ENCODE assay signal across 1 cellular context in genomic region chr20:5663396-5663795, GRCh38.
A peak's percentile ranks its signal among the peaks of the same experiment; 100 is the strongest.
TF ChIP-seq lines count a peak whose summit lies in the region.

No MANE protein-coding gene starts in this region.

TF ChIP-seq in HepG2, 621 proteins besides CTCF, POLR2A, EP300 and RAD21 (continued from another document):
- TF ChIP-seq, protein P1, sequence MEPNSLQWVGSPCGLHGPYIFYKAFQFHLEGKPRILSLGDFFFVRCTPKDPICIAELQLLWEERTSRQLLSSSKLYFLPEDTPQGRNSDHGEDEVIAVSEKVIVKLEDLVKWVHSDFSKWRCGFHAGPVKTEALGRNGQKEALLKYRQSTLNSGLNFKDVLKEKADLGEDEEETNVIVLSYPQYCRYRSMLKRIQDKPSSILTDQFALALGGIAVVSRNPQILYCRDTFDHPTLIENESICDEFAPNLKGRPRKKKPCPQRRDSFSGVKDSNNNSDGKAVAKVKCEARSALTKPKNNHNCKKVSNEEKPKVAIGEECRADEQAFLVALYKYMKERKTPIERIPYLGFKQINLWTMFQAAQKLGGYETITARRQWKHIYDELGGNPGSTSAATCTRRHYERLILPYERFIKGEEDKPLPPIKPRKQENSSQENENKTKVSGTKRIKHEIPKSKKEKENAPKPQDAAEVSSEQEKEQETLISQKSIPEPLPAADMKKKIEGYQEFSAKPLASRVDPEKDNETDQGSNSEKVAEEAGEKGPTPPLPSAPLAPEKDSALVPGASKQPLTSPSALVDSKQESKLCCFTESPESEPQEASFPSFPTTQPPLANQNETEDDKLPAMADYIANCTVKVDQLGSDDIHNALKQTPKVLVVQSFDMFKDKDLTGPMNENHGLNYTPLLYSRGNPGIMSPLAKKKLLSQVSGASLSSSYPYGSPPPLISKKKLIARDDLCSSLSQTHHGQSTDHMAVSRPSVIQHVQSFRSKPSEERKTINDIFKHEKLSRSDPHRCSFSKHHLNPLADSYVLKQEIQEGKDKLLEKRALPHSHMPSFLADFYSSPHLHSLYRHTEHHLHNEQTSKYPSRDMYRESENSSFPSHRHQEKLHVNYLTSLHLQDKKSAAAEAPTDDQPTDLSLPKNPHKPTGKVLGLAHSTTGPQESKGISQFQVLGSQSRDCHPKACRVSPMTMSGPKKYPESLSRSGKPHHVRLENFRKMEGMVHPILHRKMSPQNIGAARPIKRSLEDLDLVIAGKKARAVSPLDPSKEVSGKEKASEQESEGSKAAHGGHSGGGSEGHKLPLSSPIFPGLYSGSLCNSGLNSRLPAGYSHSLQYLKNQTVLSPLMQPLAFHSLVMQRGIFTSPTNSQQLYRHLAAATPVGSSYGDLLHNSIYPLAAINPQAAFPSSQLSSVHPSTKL (CRISPR knock-in tag; IDR thresholded peaks at IDR 0.05): peak; percentile 51; the same call in 1 of the 2 replicates
- no peak for TF ChIP-seq STAT5B (CRISPR knock-in tag; IDR thresholded peaks at IDR 0.05)
- TF ChIP-seq HNRNPH1 (optimal IDR thresholded peaks at IDR 0.05; ENCODE audit: low read depth, low read length): no peak
- no peak for TF ChIP-seq ZNF652 (CRISPR knock-in tag; IDR thresholded peaks at IDR 0.05; ENCODE audit: borderline replicate concordance, low read depth)
- TF ChIP-seq FOXA1 (IDR thresholded peaks at IDR 0.05): no peak
- TF ChIP-seq FOXA1 (CRISPR knock-in tag; IDR thresholded peaks at IDR 0.05): peak; percentile 55
- TF ChIP-seq, protein P2, sequence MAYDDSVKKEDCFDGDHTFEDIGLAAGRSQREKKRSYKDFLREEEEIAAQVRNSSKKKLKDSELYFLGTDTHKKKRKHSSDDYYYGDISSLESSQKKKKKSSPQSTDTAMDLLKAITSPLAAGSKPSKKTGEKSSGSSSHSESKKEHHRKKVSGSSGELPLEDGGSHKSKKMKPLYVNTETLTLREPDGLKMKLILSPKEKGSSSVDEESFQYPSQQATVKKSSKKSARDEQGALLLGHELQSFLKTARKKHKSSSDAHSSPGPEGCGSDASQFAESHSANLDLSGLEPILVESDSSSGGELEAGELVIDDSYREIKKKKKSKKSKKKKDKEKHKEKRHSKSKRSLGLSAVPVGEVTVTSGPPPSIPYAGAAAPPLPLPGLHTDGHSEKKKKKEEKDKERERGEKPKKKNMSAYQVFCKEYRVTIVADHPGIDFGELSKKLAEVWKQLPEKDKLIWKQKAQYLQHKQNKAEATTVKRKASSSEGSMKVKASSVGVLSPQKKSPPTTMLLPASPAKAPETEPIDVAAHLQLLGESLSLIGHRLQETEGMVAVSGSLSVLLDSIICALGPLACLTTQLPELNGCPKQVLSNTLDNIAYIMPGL (CRISPR knock-in tag; IDR thresholded peaks at IDR 0.05; ENCODE audit: borderline replicate concordance in 1 of 2, low read depth in 1 of 2): no peak
- no peak for TF ChIP-seq ZFYVE20 (CRISPR knock-in tag; IDR thresholded peaks at IDR 0.05; ENCODE audit: borderline replicate concordance, low read depth)
- no peak for TF ChIP-seq SMAD1 (CRISPR knock-in tag; IDR thresholded peaks at IDR 0.05; ENCODE audit: borderline replicate concordance, low read depth)
- TF ChIP-seq MLX (CRISPR knock-in tag; IDR thresholded peaks at IDR 0.05): no peak
- TF ChIP-seq TAF1 (CRISPR knock-in tag; IDR thresholded peaks at IDR 0.05): no peak
- no peak for TF ChIP-seq ZNF552 (CRISPR knock-in tag; IDR thresholded peaks at IDR 0.05; ENCODE audit: borderline replicate concordance)
- TF ChIP-seq ZNF879 (CRISPR knock-in tag; IDR thresholded peaks at IDR 0.05): no peak
- TF ChIP-seq, protein P3, sequence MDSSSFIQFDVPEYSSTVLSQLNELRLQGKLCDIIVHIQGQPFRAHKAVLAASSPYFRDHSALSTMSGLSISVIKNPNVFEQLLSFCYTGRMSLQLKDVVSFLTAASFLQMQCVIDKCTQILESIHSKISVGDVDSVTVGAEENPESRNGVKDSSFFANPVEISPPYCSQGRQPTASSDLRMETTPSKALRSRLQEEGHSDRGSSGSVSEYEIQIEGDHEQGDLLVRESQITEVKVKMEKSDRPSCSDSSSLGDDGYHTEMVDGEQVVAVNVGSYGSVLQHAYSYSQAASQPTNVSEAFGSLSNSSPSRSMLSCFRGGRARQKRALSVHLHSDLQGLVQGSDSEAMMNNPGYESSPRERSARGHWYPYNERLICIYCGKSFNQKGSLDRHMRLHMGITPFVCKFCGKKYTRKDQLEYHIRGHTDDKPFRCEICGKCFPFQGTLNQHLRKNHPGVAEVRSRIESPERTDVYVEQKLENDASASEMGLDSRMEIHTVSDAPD (CRISPR knock-in tag; IDR thresholded peaks at IDR 0.05): no peak
- TF ChIP-seq, protein P4, sequence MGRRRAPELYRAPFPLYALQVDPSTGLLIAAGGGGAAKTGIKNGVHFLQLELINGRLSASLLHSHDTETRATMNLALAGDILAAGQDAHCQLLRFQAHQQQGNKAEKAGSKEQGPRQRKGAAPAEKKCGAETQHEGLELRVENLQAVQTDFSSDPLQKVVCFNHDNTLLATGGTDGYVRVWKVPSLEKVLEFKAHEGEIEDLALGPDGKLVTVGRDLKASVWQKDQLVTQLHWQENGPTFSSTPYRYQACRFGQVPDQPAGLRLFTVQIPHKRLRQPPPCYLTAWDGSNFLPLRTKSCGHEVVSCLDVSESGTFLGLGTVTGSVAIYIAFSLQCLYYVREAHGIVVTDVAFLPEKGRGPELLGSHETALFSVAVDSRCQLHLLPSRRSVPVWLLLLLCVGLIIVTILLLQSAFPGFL (CRISPR knock-in tag; IDR thresholded peaks at IDR 0.05): no peak
- TF ChIP-seq AKAP8 (CRISPR knock-in tag; IDR thresholded peaks at IDR 0.05): no peak
- peak; percentile 72 for TF ChIP-seq FOXA3 (CRISPR knock-in tag; IDR thresholded peaks at IDR 0.05)
- no peak for TF ChIP-seq ZNF230 (CRISPR knock-in tag; IDR thresholded peaks at IDR 0.05)
- TF ChIP-seq MIER2 (CRISPR knock-in tag; IDR thresholded peaks at IDR 0.05): no peak
- TF ChIP-seq ZNF782 (CRISPR knock-in tag; IDR thresholded peaks at IDR 0.05; ENCODE audit: borderline replicate concordance): no peak
- no peak for TF ChIP-seq SIN3B (IDR thresholded peaks at IDR 0.05; ENCODE audit: low read length)
- no peak for TF ChIP-seq TCF7 (IDR thresholded peaks at IDR 0.05; ENCODE audit: low read depth)
- TF ChIP-seq, protein P5, sequence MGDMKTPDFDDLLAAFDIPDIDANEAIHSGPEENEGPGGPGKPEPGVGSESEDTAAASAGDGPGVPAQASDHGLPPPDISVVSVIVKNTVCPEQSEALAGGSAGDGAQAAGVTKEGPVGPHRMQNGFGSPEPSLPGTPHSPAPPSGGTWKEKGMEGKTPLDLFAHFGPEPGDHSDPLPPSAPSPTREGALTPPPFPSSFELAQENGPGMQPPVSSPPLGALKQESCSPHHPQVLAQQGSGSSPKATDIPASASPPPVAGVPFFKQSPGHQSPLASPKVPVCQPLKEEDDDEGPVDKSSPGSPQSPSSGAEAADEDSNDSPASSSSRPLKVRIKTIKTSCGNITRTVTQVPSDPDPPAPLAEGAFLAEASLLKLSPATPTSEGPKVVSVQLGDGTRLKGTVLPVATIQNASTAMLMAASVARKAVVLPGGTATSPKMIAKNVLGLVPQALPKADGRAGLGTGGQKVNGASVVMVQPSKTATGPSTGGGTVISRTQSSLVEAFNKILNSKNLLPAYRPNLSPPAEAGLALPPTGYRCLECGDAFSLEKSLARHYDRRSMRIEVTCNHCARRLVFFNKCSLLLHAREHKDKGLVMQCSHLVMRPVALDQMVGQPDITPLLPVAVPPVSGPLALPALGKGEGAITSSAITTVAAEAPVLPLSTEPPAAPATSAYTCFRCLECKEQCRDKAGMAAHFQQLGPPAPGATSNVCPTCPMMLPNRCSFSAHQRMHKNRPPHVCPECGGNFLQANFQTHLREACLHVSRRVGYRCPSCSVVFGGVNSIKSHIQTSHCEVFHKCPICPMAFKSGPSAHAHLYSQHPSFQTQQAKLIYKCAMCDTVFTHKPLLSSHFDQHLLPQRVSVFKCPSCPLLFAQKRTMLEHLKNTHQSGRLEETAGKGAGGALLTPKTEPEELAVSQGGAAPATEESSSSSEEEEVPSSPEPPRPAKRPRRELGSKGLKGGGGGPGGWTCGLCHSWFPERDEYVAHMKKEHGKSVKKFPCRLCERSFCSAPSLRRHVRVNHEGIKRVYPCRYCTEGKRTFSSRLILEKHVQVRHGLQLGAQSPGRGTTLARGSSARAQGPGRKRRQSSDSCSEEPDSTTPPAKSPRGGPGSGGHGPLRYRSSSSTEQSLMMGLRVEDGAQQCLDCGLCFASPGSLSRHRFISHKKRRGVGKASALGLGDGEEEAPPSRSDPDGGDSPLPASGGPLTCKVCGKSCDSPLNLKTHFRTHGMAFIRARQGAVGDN (CRISPR knock-in tag; IDR thresholded peaks at IDR 0.05): no peak
- TF ChIP-seq IRF2 (CRISPR knock-in tag; IDR thresholded peaks at IDR 0.05): no peak
- TF ChIP-seq, protein P6, sequence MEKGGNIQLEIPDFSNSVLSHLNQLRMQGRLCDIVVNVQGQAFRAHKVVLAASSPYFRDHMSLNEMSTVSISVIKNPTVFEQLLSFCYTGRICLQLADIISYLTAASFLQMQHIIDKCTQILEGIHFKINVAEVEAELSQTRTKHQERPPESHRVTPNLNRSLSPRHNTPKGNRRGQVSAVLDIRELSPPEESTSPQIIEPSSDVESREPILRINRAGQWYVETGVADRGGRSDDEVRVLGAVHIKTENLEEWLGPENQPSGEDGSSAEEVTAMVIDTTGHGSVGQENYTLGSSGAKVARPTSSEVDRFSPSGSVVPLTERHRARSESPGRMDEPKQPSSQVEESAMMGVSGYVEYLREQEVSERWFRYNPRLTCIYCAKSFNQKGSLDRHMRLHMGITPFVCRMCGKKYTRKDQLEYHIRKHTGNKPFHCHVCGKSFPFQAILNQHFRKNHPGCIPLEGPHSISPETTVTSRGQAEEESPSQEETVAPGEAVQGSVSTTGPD (CRISPR knock-in tag; IDR thresholded peaks at IDR 0.05): no peak
- no peak for TF ChIP-seq JUND (CRISPR knock-in tag; IDR thresholded peaks at IDR 0.05)
- no peak for TF ChIP-seq HOXA5 (CRISPR knock-in tag; IDR thresholded peaks at IDR 0.05)
- TF ChIP-seq SUZ12 (IDR thresholded peaks at IDR 0.05; ENCODE audit: low read depth, low read length): no peak
- no peak for TF ChIP-seq SOX13 (IDR thresholded peaks at IDR 0.05)
- TF ChIP-seq SOX13 (CRISPR knock-in tag; conservative IDR thresholded peaks at IDR 0.05 in 1 of 2, IDR thresholded peaks at IDR 0.05 in 1 of 2): peak in 1 of 2 experiments; percentile 37; a peak in 2 of 4 replicates
- no peak for TF ChIP-seq CHD2 (IDR thresholded peaks at IDR 0.05; ENCODE audit: low read depth, low read length)
- TF ChIP-seq, protein P7, sequence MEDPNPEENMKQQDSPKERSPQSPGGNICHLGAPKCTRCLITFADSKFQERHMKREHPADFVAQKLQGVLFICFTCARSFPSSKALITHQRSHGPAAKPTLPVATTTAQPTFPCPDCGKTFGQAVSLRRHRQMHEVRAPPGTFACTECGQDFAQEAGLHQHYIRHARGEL (CRISPR knock-in tag; IDR thresholded peaks at IDR 0.05): no peak
- TF ChIP-seq, protein P8, sequence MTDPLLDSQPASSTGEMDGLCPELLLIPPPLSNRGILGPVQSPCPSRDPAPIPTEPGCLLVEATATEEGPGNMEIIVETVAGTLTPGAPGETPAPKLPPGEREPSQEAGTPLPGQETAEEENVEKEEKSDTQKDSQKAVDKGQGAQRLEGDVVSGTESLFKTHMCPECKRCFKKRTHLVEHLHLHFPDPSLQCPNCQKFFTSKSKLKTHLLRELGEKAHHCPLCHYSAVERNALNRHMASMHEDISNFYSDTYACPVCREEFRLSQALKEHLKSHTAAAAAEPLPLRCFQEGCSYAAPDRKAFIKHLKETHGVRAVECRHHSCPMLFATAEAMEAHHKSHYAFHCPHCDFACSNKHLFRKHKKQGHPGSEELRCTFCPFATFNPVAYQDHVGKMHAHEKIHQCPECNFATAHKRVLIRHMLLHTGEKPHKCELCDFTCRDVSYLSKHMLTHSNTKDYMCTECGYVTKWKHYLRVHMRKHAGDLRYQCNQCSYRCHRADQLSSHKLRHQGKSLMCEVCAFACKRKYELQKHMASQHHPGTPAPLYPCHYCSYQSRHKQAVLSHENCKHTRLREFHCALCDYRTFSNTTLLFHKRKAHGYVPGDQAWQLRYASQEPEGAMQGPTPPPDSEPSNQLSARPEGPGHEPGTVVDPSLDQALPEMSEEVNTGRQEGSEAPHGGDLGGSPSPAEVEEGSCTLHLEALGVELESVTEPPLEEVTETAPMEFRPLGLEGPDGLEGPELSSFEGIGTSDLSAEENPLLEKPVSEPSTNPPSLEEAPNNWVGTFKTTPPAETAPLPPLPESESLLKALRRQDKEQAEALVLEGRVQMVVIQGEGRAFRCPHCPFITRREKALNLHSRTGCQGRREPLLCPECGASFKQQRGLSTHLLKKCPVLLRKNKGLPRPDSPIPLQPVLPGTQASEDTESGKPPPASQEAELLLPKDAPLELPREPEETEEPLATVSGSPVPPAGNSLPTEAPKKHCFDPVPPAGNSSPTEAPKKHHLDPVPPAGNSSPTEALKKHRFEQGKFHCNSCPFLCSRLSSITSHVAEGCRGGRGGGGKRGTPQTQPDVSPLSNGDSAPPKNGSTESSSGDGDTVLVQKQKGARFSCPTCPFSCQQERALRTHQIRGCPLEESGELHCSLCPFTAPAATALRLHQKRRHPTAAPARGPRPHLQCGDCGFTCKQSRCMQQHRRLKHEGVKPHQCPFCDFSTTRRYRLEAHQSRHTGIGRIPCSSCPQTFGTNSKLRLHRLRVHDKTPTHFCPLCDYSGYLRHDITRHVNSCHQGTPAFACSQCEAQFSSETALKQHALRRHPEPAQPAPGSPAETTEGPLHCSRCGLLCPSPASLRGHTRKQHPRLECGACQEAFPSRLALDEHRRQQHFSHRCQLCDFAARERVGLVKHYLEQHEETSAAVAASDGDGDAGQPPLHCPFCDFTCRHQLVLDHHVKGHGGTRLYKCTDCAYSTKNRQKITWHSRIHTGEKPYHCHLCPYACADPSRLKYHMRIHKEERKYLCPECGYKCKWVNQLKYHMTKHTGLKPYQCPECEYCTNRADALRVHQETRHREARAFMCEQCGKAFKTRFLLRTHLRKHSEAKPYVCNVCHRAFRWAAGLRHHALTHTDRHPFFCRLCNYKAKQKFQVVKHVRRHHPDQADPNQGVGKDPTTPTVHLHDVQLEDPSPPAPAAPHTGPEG (CRISPR knock-in tag; IDR thresholded peaks at IDR 0.05): no peak
TF ChIP-seq in HepG2: peak in this region for 6.
